8 cellular contexts compared by ENCODE assay signal in genomic region chr16:8796469-8797363, GRCh38. TPM values are rescaled to one million over a fixed set of nuclear protein-coding genes. Genes with fewer than 3 reads are reported as not detected.
DNase-seq lines count a peak whose midpoint lies in the region; ATAC-seq and TF ChIP-seq lines count a peak whose summit lies in the region.

No MANE protein-coding gene starts in this region.

- no peak for TF ChIP-seq CTCF in GM12865 (IDR thresholded peaks at IDR 0.05; ENCODE audit: insufficient read depth, low read depth, low read length, missing control alignments)
- TF ChIP-seq CTCF in Panc1 (IDR thresholded peaks at IDR 0.05) = no peak
- TF ChIP-seq CTCF in esophagus squamous epithelium (IDR thresholded peaks at IDR 0.05) = peak in 1 of 6 experiments; percentile 14
- no peak for TF ChIP-seq CTCF in progenitor cell of endocrine pancreas (IDR thresholded peaks at IDR 0.05; ENCODE audit: unreplicated experiment)

- H3K27me3 ChIP-seq in Panc1 (ENCODE audit: control insufficient read depth, insufficient read depth, low read length) = no peaks in the 10 kb centered on the region
- H3K27me3 ChIP-seq in esophagus squamous epithelium = no peaks in the 10 kb centered on the region

- intact Hi-C loops in Panc1 (cut with micrococcal nuclease; ENCODE audit: unreplicated experiment) = no loop called here
- intact Hi-C loops in esophagus squamous epithelium (cut with DNase I) = loop anchor here (5.0 to 10.0 kb wide), 2 partner anchors 78 to 124 kb away; partner anchors contain the start of gene ABAT

- ATAC-seq in Panc1 (0 out of 2 replicates have a peak, but pooled peaks have one; percentile 1), GM21423 (IDR thresholded peaks at IDR 0.05; ENCODE audit: unreplicated experiment) (no peak)

- peak overlapping the region; percentile 94 for H3K4me3 Mint-ChIP-seq in progenitor cell of endocrine pancreas (ENCODE audit: low read depth)

- H3K9me3 Mint-ChIP-seq in progenitor cell of endocrine pancreas (ENCODE audit: low read depth) = no peaks in the 10 kb centered on the region

- H3K4me1 Mint-ChIP-seq in progenitor cell of endocrine pancreas (ENCODE audit: low read depth) = peaks cover 12% of the 10 kb centered on the region

- in situ Hi-C loops in Panc1 (cut with HindIII; ENCODE audit: low pct_unique_long_range_greater_than_20kb, low sequenced_read_pairs) = no loop called here

- DNase-seq in GM12865 (ENCODE audit: low read depth) (no peak), Panc1 (ENCODE audit: low read depth, low spot score) (no peak), esophagus squamous epithelium (lab: John Stamatoyannopoulos, UW) (no peak), progenitor cell of endocrine pancreas (ENCODE audit: low spot score, unreplicated experiment) (no peak), T1000 (lab: John Stamatoyannopoulos, UW) (no peak), NCI-H774 (lab: John Stamatoyannopoulos, UW) (no peak)
- no peak for DNase-seq in effector CD4-positive, alpha-beta T cell

- BruUV-seq in Panc1 (replicated peaks; lab: Mats Ljungman, UMichigan) = TSS peak; percentile 96

- no peaks in the 10 kb centered on the region for H3K36me3 Mint-ChIP-seq in progenitor cell of endocrine pancreas (ENCODE audit: insufficient read depth)

- H3K4me1 ChIP-seq in Panc1 (ENCODE audit: control insufficient read depth, insufficient read depth, low read length) (peaks cover 20% of the 10 kb centered on the region), esophagus squamous epithelium (peaks cover 19 to 46% (median 24%) of the 10 kb centered on the region in 3 donors)

- TF ChIP-seq POLR2A in esophagus squamous epithelium (IDR thresholded peaks at IDR 0.05) = no peak

- H3K27ac ChIP-seq in Panc1 (ENCODE audit: low read length) (peak overlapping the region; percentile 98), esophagus squamous epithelium (peak overlapping the region; percentile 76 to 93 (median 90))

- H3K9me3 ChIP-seq in Panc1 (ENCODE audit: control insufficient read depth, insufficient read depth, low read depth, low read length) (no peaks in the 10 kb centered on the region), esophagus squamous epithelium (no peaks in the 10 kb centered on the region)

- H3K27me3 Mint-ChIP-seq in progenitor cell of endocrine pancreas = no peaks in the 10 kb centered on the region

- H3K36me3 ChIP-seq in Panc1 (ENCODE audit: control insufficient read depth, insufficient read depth, low read length) (peaks cover 5% of the 10 kb centered on the region; the same call in 1 of the 2 replicates), esophagus squamous epithelium (peaks cover 0 to 19% (median 0%) of the 10 kb centered on the region in 3 donors)

- POLR2A ChIA-PET in Panc1 (lab: Charles Lee) = interaction anchor here (0.5 kb wide), 1 partner anchor 50 kb away, joined by 3 read pairs; no protein-coding TSS in a partner anchor

- H3K4me3 ChIP-seq in GM12865 (ENCODE audit: low read depth, low read length) = peak overlapping the region; percentile 73
- peak overlapping the region; percentile 94 to 99 for H3K4me3 ChIP-seq in Panc1 (ENCODE audit: low read depth in 2 of 2, low read length in 2 of 2)
- peak overlapping the region; percentile 64 to 99 (median 80) for H3K4me3 ChIP-seq in esophagus squamous epithelium

- H3K27ac Mint-ChIP-seq in progenitor cell of endocrine pancreas = peak overlapping the region; percentile 94

- CTCF ChIA-PET in Panc1 (lab: Charles Lee) = no interaction called here

- WGBS in esophagus squamous epithelium, 2 donors = 34 to 37% methylated on average over 14 of the region's 14 CpGs

RNA-seq across cellular contexts. Expression of gene TMEM186, which starts 0.7 kb away (rescaled TPM):
- 12.4 TPM for total RNA-seq in Panc1 (2021; ENCODE audit: unreplicated experiment)
- 9.1 TPM for polyA plus RNA-seq in Panc1 (2012; ENCODE audit: insufficient read length)
- 1 to 10 TPM; 3.6 to 9.7 (median 8.6) TPM for total RNA-seq in esophagus squamous epithelium
- total RNA-seq in progenitor cell of endocrine pancreas = 10.8 and 11.1 TPM in 2 replicates

RNA-seq across cellular contexts. Expression of gene PMM2, which starts 0.9 kb away (rescaled TPM):
- total RNA-seq in Panc1 (2021; ENCODE audit: unreplicated experiment) (58.4 TPM), esophagus squamous epithelium (10 to 100 TPM; 36.3 to 54.3 (median 41.4) TPM), progenitor cell of endocrine pancreas (26.5 and 30.3 TPM in 2 replicates)
- 39.5 TPM for polyA plus RNA-seq in Panc1 (2012; ENCODE audit: insufficient read length)
